12 cellular contexts compared by ENCODE assay signal in genomic region chr9:134056483-134057310, GRCh38. TPM values are rescaled to one million over a fixed set of nuclear protein-coding genes. Genes with fewer than 3 reads are reported as not detected.
DNase-seq lines count a peak whose midpoint lies in the region; ATAC-seq and TF ChIP-seq lines count a peak whose summit lies in the region.
"Had no signal": no experiment of that assay in that cellular context is flagged by ENCODE, and none has a peak within 500 bp of the region (broad histone marks: within the 10 kb centered on the region; RNA-seq: fewer than 3 reads in every experiment).

No MANE protein-coding gene starts in this region.

- intact Hi-C loops in activated naive CD4-positive, alpha-beta T cell treated with anti-CD3 and anti-CD28 coated beads for 36 hours (cut with micrococcal nuclease), result no loop called here
- intact Hi-C loops in thyroid gland (cut with DNase I), result no loop called here

- CTCF ChIA-PET in activated naive CD4-positive, alpha-beta T cell treated with anti-CD3 and anti-CD28 coated beads for 36 hours (lab: Charles Lee), result no interaction called here

- TF ChIP-seq POLR2A in thyroid gland (IDR thresholded peaks at IDR 0.05), result no peak

- no peak for TF ChIP-seq CTCF in mesothelial cell of epicardium (IDR thresholded peaks at IDR 0.05; ENCODE audit: unreplicated experiment)
- TF ChIP-seq CTCF in thyroid gland (IDR thresholded peaks at IDR 0.05), result peak in 1 of 6 experiments; percentile 2

- 77 to 78% methylated on average over 17 to 18 of the region's 24 CpGs for WGBS in thyroid gland, 2 donors

- no peaks in the 10 kb centered on the region for H3K27me3 Mint-ChIP-seq in activated naive CD4-positive, alpha-beta T cell treated with anti-CD3 and anti-CD28 coated beads for 36 hours (ENCODE audit: low read depth)
- H3K27me3 Mint-ChIP-seq in mesothelial cell of epicardium (ENCODE audit: low read depth), result no peaks in the 10 kb centered on the region

- H3K36me3 ChIP-seq in duodenal mucosa (ENCODE audit: control insufficient read depth in 1 of 2, insufficient read depth in 2 of 2, low read length in 2 of 2) (peaks cover 3 to 15% of the 10 kb centered on the region in 2 donors), thyroid gland (peaks cover 6 to 11% of the 10 kb centered on the region in 2 donors)

- H3K4me1 ChIP-seq in duodenal mucosa (ENCODE audit: control insufficient read depth in 1 of 2, insufficient read depth in 2 of 2, low read length in 2 of 2) (peaks cover 45 to 47% of the 10 kb centered on the region in 2 donors), thyroid gland (peaks cover 62 to 72% of the 10 kb centered on the region in 2 donors)

- H3K27ac ChIP-seq in duodenal mucosa (ENCODE audit: low read depth, low read length), result no peak overlapping the region
- H3K27ac ChIP-seq in thyroid gland, result peak overlapping the region; percentile 44 to 63 (median 58)
- H3K27ac ChIP-seq: WERI-Rb-1 had no signal

- H3K9me3 Mint-ChIP-seq in activated naive CD4-positive, alpha-beta T cell treated with anti-CD3 and anti-CD28 coated beads for 36 hours, result no peaks in the 10 kb centered on the region
- H3K9me3 Mint-ChIP-seq in mesothelial cell of epicardium, result no peaks in the 10 kb centered on the region

- H3K27me3 ChIP-seq in duodenal mucosa (ENCODE audit: control insufficient read depth in 1 of 2, insufficient read depth in 2 of 2, low read length in 2 of 2), result no peaks in the 10 kb centered on the region
- no peaks in the 10 kb centered on the region for H3K27me3 ChIP-seq in thyroid gland

- DNase-seq in activated naive CD4-positive, alpha-beta T cell treated with anti-CD3 and anti-CD28 coated beads, Interleukin-2, amount 50 U/mL, for 16 hours, result peak; percentile 9
- no peak for DNase-seq in activated naive CD4-positive, alpha-beta T cell treated with anti-CD3 and anti-CD28 coated beads for 36 hours
- DNase-seq in mesothelial cell of epicardium (ENCODE audit: low spot score in 2 of 2, unreplicated experiment in 2 of 2), result peak in 1 of 2 experiments; percentile 16
- peak; percentile 37 to 38 for DNase-seq in thyroid gland
- DNase-seq: activated T-cell treated with anti-CD3 and anti-CD28 coated beads, Interleukin-2, amount 50 U/mL, for 1 hour; GOT3; NCI-H446 treated with DMSO at 0.1 percent for 48 hours; WERI-Rb-1 had no signal

- H3K4me3 ChIP-seq in duodenal mucosa (ENCODE audit: low read depth in 1 of 2, low read length in 2 of 2) (peak overlapping the region; percentile 25 to 28), thyroid gland (replicated peaks in 1 of 3) (no peak overlapping the region)

- no peak for ATAC-seq in GM18873 (IDR thresholded peaks at IDR 0.05; ENCODE audit: low FRiP score, unreplicated experiment)
- ATAC-seq in GM21528 (IDR thresholded peaks at IDR 0.05; ENCODE audit: low FRiP score, unreplicated experiment), result no peak
- ATAC-seq in HG03432 (IDR thresholded peaks at IDR 0.05; ENCODE audit: unreplicated experiment), result no peak

- peak overlapping the region; percentile 10 to 18 for H3K9ac ChIP-seq in duodenal mucosa (ENCODE audit: low read depth in 1 of 2, low read length in 2 of 2)

- no peak overlapping the region for H3K27ac Mint-ChIP-seq in activated naive CD4-positive, alpha-beta T cell treated with anti-CD3 and anti-CD28 coated beads for 36 hours
- H3K27ac Mint-ChIP-seq in mesothelial cell of epicardium, result peak overlapping the region; percentile 59

- no peaks in the 10 kb centered on the region for H3K36me3 Mint-ChIP-seq in activated naive CD4-positive, alpha-beta T cell treated with anti-CD3 and anti-CD28 coated beads for 36 hours (ENCODE audit: low read depth)
- no peaks in the 10 kb centered on the region for H3K36me3 Mint-ChIP-seq in mesothelial cell of epicardium

- H3K9me3 ChIP-seq in duodenal mucosa (ENCODE audit: control insufficient read depth in 1 of 2, low read length in 2 of 2), result no peaks in the 10 kb centered on the region
- H3K9me3 ChIP-seq in thyroid gland, result no peaks in the 10 kb centered on the region

- no peak overlapping the region for H3K4me3 Mint-ChIP-seq in activated naive CD4-positive, alpha-beta T cell treated with anti-CD3 and anti-CD28 coated beads for 36 hours
- no peak overlapping the region for H3K4me3 Mint-ChIP-seq in mesothelial cell of epicardium

- peaks cover 33% of the 10 kb centered on the region for H3K4me1 Mint-ChIP-seq in activated naive CD4-positive, alpha-beta T cell treated with anti-CD3 and anti-CD28 coated beads for 36 hours (ENCODE audit: low read depth)
- H3K4me1 Mint-ChIP-seq in mesothelial cell of epicardium, result peaks cover 25% of the 10 kb centered on the region

RNA-seq across cellular contexts. Expression of gene BRD3, which starts 11.1 kb away (rescaled TPM):
- total RNA-seq in activated naive CD4-positive, alpha-beta T cell treated with anti-CD3 and anti-CD28 coated beads for 36 hours, result 10 to 100 TPM; 34.2 to 36.6 TPM
- total RNA-seq in mesothelial cell of epicardium (83.7 to 90.0 TPM (median 87.5 TPM) in 3 replicates), thyroid gland (10 to 100 TPM; 21.6 to 42.7 (median 28.7) TPM)

RNA-seq across cellular contexts. Expression of gene BRD3OS, which starts 31.4 kb away (rescaled TPM):
- total RNA-seq in activated naive CD4-positive, alpha-beta T cell treated with anti-CD3 and anti-CD28 coated beads for 36 hours, result 1 to 10 TPM; 6.3 to 6.7 TPM
- total RNA-seq in mesothelial cell of epicardium (14.3 to 16.4 TPM (median 16.1 TPM) in 3 replicates), thyroid gland (10 to 100 TPM; 26.4 to 29.3 (median 27.2) TPM)

Comparison
In these comparisons a context has a peak if more than half of its experiments do, and no peak if none do; other contexts are left out.
1. H3K4me3 ChIP-seq: peak in duodenal mucosa (2 of 2); none in thyroid gland (0 of 3).